8 cellular contexts compared by ENCODE assay signal in genomic region chr14:67571275-67571990, GRCh38. TPM values are rescaled to one million over a fixed set of nuclear protein-coding genes. Genes with fewer than 3 reads are reported as not detected.
DNase-seq lines count a peak whose midpoint lies in the region; ATAC-seq and TF ChIP-seq lines count a peak whose summit lies in the region.

No MANE protein-coding gene starts in this region.

- no peak overlapping the region for H3K56ac ChIP-seq in IMR-90 (ENCODE audit: extremely low read depth, insufficient read depth, low read length)

- H3K14ac ChIP-seq in IMR-90 (replicated peaks; ENCODE audit: low read depth, low read length) (no peak overlapping the region), trophoblast cell (ENCODE audit: low read length) (no peak overlapping the region)

- no peak overlapping the region for H3K9ac ChIP-seq in IMR-90 (ENCODE audit: low read depth, low read length)
- H3K9ac ChIP-seq in trophoblast cell (ENCODE audit: low read length): no peak overlapping the region

- no TSS peak for BruUV-seq in IMR-90 (replicated peaks; lab: Mats Ljungman, UMichigan)

- POLR2A ChIA-PET in IMR-90 (lab: Charles Lee; ENCODE audit: unreplicated experiment): no interaction called here

- no peaks in the 10 kb centered on the region for H4K20me1 ChIP-seq in IMR-90 (ENCODE audit: insufficient read depth, low read length)

- no peak overlapping the region for H3K23ac ChIP-seq in IMR-90 (ENCODE audit: low read depth, low read length)
- no peak overlapping the region for H3K23ac ChIP-seq in trophoblast cell (ENCODE audit: low read length)

- WGBS in IMR-90 (ENCODE audit: extremely low coverage in 2 of 2, insufficient read length in 1 of 2), 2 experiments: no CpG with 5 or more reads among the region's 14 CpGs
- WGBS in gastroesophageal sphincter (ENCODE audit: low coverage in 1 of 2), 2 donors: 0% methylated on average over 3 of the region's 14 CpGs
- WGBS in trophoblast cell (ENCODE audit: extremely low coverage, insufficient coverage, insufficient read length): no CpG with 5 or more reads among the region's 14 CpGs
- WGBS in transverse colon (ENCODE audit: low coverage in 1 of 2), 2 donors: 48% methylated on average over 13 of the region's 14 CpGs; no CpG with 5 or more reads in 1 of the 2 donors

- no peaks in the 10 kb centered on the region for H3K9me3 ChIP-seq in IMR-90 (ENCODE audit: control insufficient read depth, insufficient read depth, low read length)
- H3K9me3 ChIP-seq in gastroesophageal sphincter: no peaks in the 10 kb centered on the region
- peaks cover 2% of the 10 kb centered on the region for H3K9me3 ChIP-seq in trophoblast cell (ENCODE audit: insufficient read depth, low read depth, low read length)
- H3K9me3 ChIP-seq in transverse colon: no peaks in the 10 kb centered on the region

- H3K27ac ChIP-seq in IMR-90 (ENCODE audit: insufficient read depth, low read length): no peak overlapping the region
- H3K27ac ChIP-seq in gastroesophageal sphincter: no peak overlapping the region
- no peak overlapping the region for H3K27ac ChIP-seq in trophoblast cell (ENCODE audit: low read depth, low read length)
- no peak overlapping the region for H3K27ac ChIP-seq in transverse colon

- H3K36me3 ChIP-seq in IMR-90 (ENCODE audit: control insufficient read depth, insufficient read depth, low read length): no peaks in the 10 kb centered on the region
- peaks cover 0 to 14% of the 10 kb centered on the region in 2 donors for H3K36me3 ChIP-seq in gastroesophageal sphincter
- peaks cover 2 to 3% of the 10 kb centered on the region in 2 experiments for H3K36me3 ChIP-seq in trophoblast cell (ENCODE audit: control insufficient read depth in 1 of 2, insufficient read depth in 2 of 2, low read length in 2 of 2)
- H3K36me3 ChIP-seq in transverse colon: no peaks in the 10 kb centered on the region

- no peak for DNase-seq in Right ventricle myocardium inferior (ENCODE audit: missing footprints)
- no peak for DNase-seq in cardiac septum (ENCODE audit: low spot score)
- peak; percentile 44 for DNase-seq in IMR-90
- DNase-seq in SHP77 (lab: John Stamatoyannopoulos, UW): peak; percentile 34 to 55
- DNase-seq in activated effector memory CD4-positive, alpha-beta T cell treated with Interleukin-2 at 50 U/mL for 16 hours: peak; percentile 43
- DNase-seq in trophoblast cell: peak; percentile 17 to 77
- DNase-seq in transverse colon: peak; percentile 70

- H3K9me1 ChIP-seq in IMR-90 (ENCODE audit: insufficient read depth, low read length): no peaks in the 10 kb centered on the region

- no peak for TF ChIP-seq POLR2A in IMR-90 (IDR thresholded peaks at IDR 0.05; ENCODE audit: low read depth, low read length)
- TF ChIP-seq POLR2A in gastroesophageal sphincter (IDR thresholded peaks at IDR 0.05): no peak
- TF ChIP-seq POLR2A in transverse colon (IDR thresholded peaks at IDR 0.05): no peak

- no peak for TF ChIP-seq EP300 in gastroesophageal sphincter (IDR thresholded peaks at IDR 0.05)
- no peak for TF ChIP-seq EP300 in transverse colon (IDR thresholded peaks at IDR 0.05; ENCODE audit: low read depth)

- ATAC-seq in Right ventricle myocardium inferior (peak; percentile 68), IMR-90 (ENCODE audit: low read depth) (peak; percentile 95), gastroesophageal sphincter (peak; percentile 55)

- CTCF ChIA-PET in IMR-90 (lab: Yijun Ruan, JAX): interaction anchor here (0.6 to 3.6 kb wide), 20 partner anchors 9 to 187 kb away, joined by 3 to 39 read pairs (median 4); partner anchors contain the start of genes PIGH and PLEKHH1

- H3K4ac ChIP-seq in IMR-90 (ENCODE audit: low read depth, low read length) (no peak overlapping the region), trophoblast cell (ENCODE audit: low read depth, low read length) (no peak overlapping the region)

- TF ChIP-seq CTCF in IMR-90 (conservative IDR thresholded peaks at IDR 0.05; ENCODE audit: low read depth, low read length): peak; percentile 85
- TF ChIP-seq CTCF in gastroesophageal sphincter (IDR thresholded peaks at IDR 0.05): peak in 3 of 4 experiments; percentile 72 to 84 (median 81)
- TF ChIP-seq CTCF in transverse colon (IDR thresholded peaks at IDR 0.05): peak; percentile 75 to 86 (median 83)

- H4K8ac ChIP-seq in IMR-90 (ENCODE audit: low read depth in 2 of 2, low read length in 2 of 2) (no peak overlapping the region), trophoblast cell (ENCODE audit: low read depth, low read length) (no peak overlapping the region)

- no peaks in the 10 kb centered on the region for H3K79me1 ChIP-seq in IMR-90 (ENCODE audit: low read depth in 1 of 2, low read length in 2 of 2)
- H3K79me1 ChIP-seq in trophoblast cell (ENCODE audit: low read length): no peaks in the 10 kb centered on the region

- H3K4me2 ChIP-seq in IMR-90 (ENCODE audit: low read depth, low read length) (no peak overlapping the region), trophoblast cell (ENCODE audit: low read length) (no peak overlapping the region)

- no peak overlapping the region for H2BK15ac ChIP-seq in IMR-90 (ENCODE audit: low read depth, low read length)

- peak; percentile 77 for TF ChIP-seq RAD21 in IMR-90 (IDR thresholded peaks at IDR 0.05; ENCODE audit: low read length)

- no peak overlapping the region for H3K18ac ChIP-seq in IMR-90 (ENCODE audit: low read depth, low read length)
- no peak overlapping the region for H3K18ac ChIP-seq in trophoblast cell (ENCODE audit: low read length)

- peaks cover 9% of the 10 kb centered on the region for H3K27me3 ChIP-seq in IMR-90 (ENCODE audit: control insufficient read depth, insufficient read depth, low read length)
- H3K27me3 ChIP-seq in gastroesophageal sphincter: no peaks in the 10 kb centered on the region
- no peaks in the 10 kb centered on the region for H3K27me3 ChIP-seq in trophoblast cell (ENCODE audit: insufficient read depth, low read length)
- no peaks in the 10 kb centered on the region for H3K27me3 ChIP-seq in transverse colon

- no peaks in the 10 kb centered on the region for H3K79me2 ChIP-seq in trophoblast cell (ENCODE audit: control insufficient read depth, insufficient read depth, low read length, poor library complexity)

- H4K5ac ChIP-seq in IMR-90 (ENCODE audit: low read depth, low read length): no peak overlapping the region

- dilution Hi-C loops in IMR-90 (cut with HindIII; ENCODE audit: low sequenced_read_pairs, unreplicated experiment): no loop called here

- H2AK5ac ChIP-seq in IMR-90 (ENCODE audit: low read depth, low read length) (no peak overlapping the region), trophoblast cell (ENCODE audit: low read length) (no peak overlapping the region)

- intact Hi-C loops in Right ventricle myocardium inferior (cut with DNase I) (loop anchor here (1.0 to 5.0 kb wide), 2 partner anchors 44 to 144 kb away; no protein-coding TSS in a partner anchor), cardiac septum (cut with DNase I) (loop anchor here (2.0 to 5.0 kb wide), 2 partner anchors 44 to 145 kb away; no protein-coding TSS in a partner anchor), IMR-90 (cut with micrococcal nuclease) (loop anchor here (1.0 kb wide), 2 partner anchors 45 to 144 kb away; no protein-coding TSS in a partner anchor), transverse colon (cut with DNase I; ENCODE audit: low total_unique reads) (loop anchor here (5.0 kb wide), 1 partner anchor 144 kb away; no protein-coding TSS in a partner anchor)

- H2BK120ac ChIP-seq in IMR-90 (ENCODE audit: low read depth, low read length) (no peak overlapping the region), trophoblast cell (ENCODE audit: insufficient read depth, low read length, poor library complexity) (no peak overlapping the region)

- H4K12ac ChIP-seq in trophoblast cell (ENCODE audit: low read depth, low read length): no peak overlapping the region

- in situ Hi-C loops in IMR-90 (cut with MboI; ENCODE audit: low sequenced_read_pairs) (no loop called here), transverse colon (cut with MboI; ENCODE audit: low pct_ligation_motif_present in 1 of 4, low pct_unique_long_range_greater_than_20kb in 1 of 4, low sequenced_read_pairs in 3 of 4) (loop anchor here in 3 of 4 donors (5.0 to 25.0 kb wide), 3 partner anchors 109 to 149 kb away; no protein-coding TSS in a partner anchor)

- H4K91ac ChIP-seq in IMR-90 (ENCODE audit: insufficient read depth, low read depth, low read length): no peak overlapping the region
- H4K91ac ChIP-seq in trophoblast cell (ENCODE audit: low read depth, low read length): no peak overlapping the region

- no peak overlapping the region for H2BK12ac ChIP-seq in trophoblast cell (ENCODE audit: low read length)

- peak overlapping the region; percentile 11 for H2AK9ac ChIP-seq in IMR-90 (replicated peaks; ENCODE audit: low read depth, low read length, poor library complexity)

- peak overlapping the region; percentile 71 for H2AFZ ChIP-seq in IMR-90 (replicated peaks; ENCODE audit: low read length, poor library complexity)
- no peak overlapping the region for H2AFZ ChIP-seq in trophoblast cell (ENCODE audit: insufficient read depth, low read length, poor library complexity)

- H3K4me3 ChIP-seq in IMR-90 (ENCODE audit: insufficient read depth, low read depth, low read length) (no peak overlapping the region), gastroesophageal sphincter (no peak overlapping the region), trophoblast cell (ENCODE audit: low read depth, low read length) (peak overlapping the region; percentile 6), transverse colon (no peak overlapping the region)

- no peak overlapping the region for H2BK20ac ChIP-seq in IMR-90 (ENCODE audit: low read depth, low read length)

- H3K4me1 ChIP-seq in IMR-90 (ENCODE audit: control insufficient read depth, insufficient read depth, low read length): no peaks in the 10 kb centered on the region
- H3K4me1 ChIP-seq in gastroesophageal sphincter: no peaks in the 10 kb centered on the region
- H3K4me1 ChIP-seq in trophoblast cell (ENCODE audit: control insufficient read depth in 1 of 2, insufficient read depth in 2 of 2, low read length in 2 of 2): peaks cover 0 to 2% of the 10 kb centered on the region in 2 experiments
- H3K4me1 ChIP-seq in transverse colon: no peaks in the 10 kb centered on the region

- no peak overlapping the region for H2BK5ac ChIP-seq in IMR-90 (ENCODE audit: low read depth, low read length, poor library complexity, severe bottlenecking)
- H2BK5ac ChIP-seq in trophoblast cell (ENCODE audit: low read depth, low read length, poor library complexity): no peak overlapping the region

RNA-seq across cellular contexts. Expression of gene PIGH, which starts 28.6 kb away (rescaled TPM):
- total RNA-seq in Right ventricle myocardium inferior (11.8 TPM), cardiac septum (10.6 TPM), IMR-90 (2012; rRNA removed) (6.7 and 7.9 TPM in 2 replicates), gastroesophageal sphincter (10 to 100 TPM; 20.5 to 31.9 (median 27.7) TPM), transverse colon (10 to 100 TPM; 18.9 to 41.9 (median 27.7) TPM)
- polyA plus RNA-seq in IMR-90 (2012; rRNA removed): 13.5 and 23.1 TPM in 2 replicates
- polyA plus RNA-seq in IMR-90 (2012; cell fraction: cytosol; rRNA removed): 9.9 and 11.2 TPM in 2 replicates
- 13.0 and 23.6 TPM in 2 replicates for polyA plus RNA-seq in IMR-90 (2012; cell fraction: nucleus; rRNA removed; ENCODE audit: low replicate concordance)
- 12.0 and 12.8 TPM in 2 replicates for polyA plus RNA-seq in trophoblast cell (2013)

RNA-seq across cellular contexts. Expression of gene PLEKHH1, which starts 38.3 kb away (rescaled TPM):
- total RNA-seq in Right ventricle myocardium inferior (7.3 TPM), cardiac septum (2.6 TPM), IMR-90 (2012; rRNA removed) (under 0.01 TPM in 2 replicates), gastroesophageal sphincter (1 to 10 TPM; 1.8 to 6.1 (median 4.0) TPM), transverse colon (100 to 1,000 TPM in 1 of 4 donors, 10 to 100 TPM in 3; 71.1 to 123 (median 79.7) TPM)
- 0.34 and 0.37 TPM in 2 replicates for polyA plus RNA-seq in IMR-90 (2012; rRNA removed)
- polyA plus RNA-seq in IMR-90 (2012; cell fraction: cytosol; rRNA removed): 0.06 and 0.07 TPM in 2 replicates
- 1.2 and 1.6 TPM in 2 replicates for polyA plus RNA-seq in IMR-90 (2012; cell fraction: nucleus; rRNA removed; ENCODE audit: low replicate concordance)
- 5.5 and 5.9 TPM in 2 replicates for polyA plus RNA-seq in trophoblast cell (2013)

RNA-seq across cellular contexts. Expression of gene ARG2, which starts 48.3 kb away (rescaled TPM):
- 1.3 TPM for total RNA-seq in Right ventricle myocardium inferior
- 1.6 TPM for total RNA-seq in cardiac septum
- total RNA-seq in IMR-90 (2012; rRNA removed): 2.2 and 2.5 TPM in 2 replicates
- 1.1 and 1.3 TPM in 2 replicates for polyA plus RNA-seq in IMR-90 (2012; rRNA removed)
- 0.39 and 0.47 TPM in 2 replicates for polyA plus RNA-seq in IMR-90 (2012; cell fraction: cytosol; rRNA removed)
- 0.46 and 0.89 TPM in 2 replicates for polyA plus RNA-seq in IMR-90 (2012; cell fraction: nucleus; rRNA removed; ENCODE audit: low replicate concordance)
- total RNA-seq in gastroesophageal sphincter: 10 to 100 TPM in 3 of 4 donors, 1 to 10 TPM in 1; 5.7 to 24.7 (median 14.9) TPM
- 23.7 and 24.7 TPM in 2 replicates for polyA plus RNA-seq in trophoblast cell (2013)
- 10 to 100 TPM in 1 of 4 donors, 1 to 10 TPM in 2, not detected in 1; 7.5 to 18.8 (median 9.2) TPM for total RNA-seq in transverse colon

Comparison
In these comparisons a context has a peak if more than half of its experiments do, and no peak if none do; other contexts are left out.
1. DNase-seq: peak in IMR-90 (single experiment), SHP77 (2 of 2), activated effector memory CD4-positive, alpha-beta T cell treated with Interleukin-2 at 50 U/mL for 16 hours (single experiment), trophoblast cell (2 of 2) and transverse colon (single experiment); none in Right ventricle myocardium inferior (single experiment) and cardiac septum (single experiment).
2. Peak in every context shown above with its lines, with median percentiles within 50 percentile points of each other: ATAC-seq and CTCF ChIP-seq.